Comparison of ENCODE assay signal across 13 cellular contexts in genomic region chr7:77202544-77202976, GRCh38. TPM values are rescaled to one million over a fixed set of nuclear protein-coding genes. Genes with fewer than 3 reads are reported as not detected.
DNase-seq lines count a peak whose midpoint lies in the region; ATAC-seq and TF ChIP-seq lines count a peak whose summit lies in the region.
"Had no signal": no experiment of that assay in that cellular context is flagged by ENCODE, and none has a peak within 500 bp of the region (broad histone marks: within the 10 kb centered on the region; RNA-seq: fewer than 3 reads in every experiment).

No MANE protein-coding gene starts in this region.

- H3K27ac Mint-ChIP-seq in CD4-positive, alpha-beta T cell: no peak overlapping the region
- H3K27ac Mint-ChIP-seq in T-cell: no peak overlapping the region

- no peak overlapping the region for H3K27ac ChIP-seq in Karpas-422 (ENCODE audit: low read length)
- no peak overlapping the region for H3K27ac ChIP-seq in CD4-positive, alpha-beta T cell (ENCODE audit: low read depth, low read length)
- H3K27ac ChIP-seq: heart right ventricle, parathyroid adenoma had no signal

- no peaks in the 10 kb centered on the region for H3K36me3 Mint-ChIP-seq in CD4-positive, alpha-beta T cell (ENCODE audit: low read depth)
- no peaks in the 10 kb centered on the region for H3K36me3 Mint-ChIP-seq in T-cell
- H3K36me3 Mint-ChIP-seq: brain had no signal

- POLR2A ChIA-PET in CD4-positive, alpha-beta T cell (lab: Charles Lee): no interaction called here
- POLR2A ChIA-PET in T-cell (lab: Charles Lee): interaction anchor here in 1 of 2 donors (0.6 kb wide), 2 partner anchors 8 to 90 kb away, joined by 10 to 12 read pairs; no protein-coding TSS in a partner anchor

- no peak overlapping the region; the same call in 1 of the 2 replicates for H3K4me3 ChIP-seq in GM06990 (replicated peaks; ENCODE audit: low read depth, low read length)
- no peak overlapping the region for H3K4me3 ChIP-seq in Karpas-422 (ENCODE audit: low read length)
- H3K4me3 ChIP-seq: heart right ventricle had no signal

- H3K27me3 ChIP-seq in GM06990 (replicated peaks; ENCODE audit: control insufficient read depth, insufficient read depth, low read length): no peaks in the 10 kb centered on the region
- no peaks in the 10 kb centered on the region for H3K27me3 ChIP-seq in Karpas-422 (ENCODE audit: low read length)
- no peaks in the 10 kb centered on the region for H3K27me3 ChIP-seq in CD4-positive, alpha-beta T cell (ENCODE audit: control insufficient read depth, insufficient read depth, low read length)
- H3K27me3 ChIP-seq: heart right ventricle had no signal

- intact Hi-C loops in CD4-positive, alpha-beta T cell (cut with DNase I, micrococcal nuclease): no loop called here

- peaks cover 52% of the 10 kb centered on the region for H3K4me1 ChIP-seq in Karpas-422 (ENCODE audit: low read length)
- H3K4me1 ChIP-seq: parathyroid adenoma had no signal

- no peaks in the 10 kb centered on the region for H3K9me3 Mint-ChIP-seq in CD4-positive, alpha-beta T cell
- H3K9me3 Mint-ChIP-seq in T-cell: no peaks in the 10 kb centered on the region
- H3K9me3 Mint-ChIP-seq: brain had no signal

- H3K79me2 ChIP-seq in Karpas-422 (ENCODE audit: low read length): peaks cover 12% of the 10 kb centered on the region
- H3K79me2 ChIP-seq: parathyroid adenoma had no signal

- no peaks in the 10 kb centered on the region for H3K27me3 Mint-ChIP-seq in CD4-positive, alpha-beta T cell
- H3K27me3 Mint-ChIP-seq in T-cell: no peaks in the 10 kb centered on the region

- no peak for TF ChIP-seq CTCF in GM06990 (IDR thresholded peaks at IDR 0.05; ENCODE audit: insufficient read depth, low read length, poor library complexity, severe bottlenecking)
- no peak for TF ChIP-seq CTCF in CD4-positive, alpha-beta T cell (IDR thresholded peaks at IDR 0.05)

- peak overlapping the region; percentile 52; the same call in 1 of the 2 replicates for H2AFZ ChIP-seq in Karpas-422 (ENCODE audit: low read length)
- H2AFZ ChIP-seq: parathyroid adenoma had no signal

- no peak overlapping the region for H3K4me3 Mint-ChIP-seq in CD4-positive, alpha-beta T cell
- H3K4me3 Mint-ChIP-seq in T-cell: no peak overlapping the region
- H3K4me3 Mint-ChIP-seq: brain had no signal

- H3K36me3 ChIP-seq in GM06990 (ENCODE audit: control insufficient read depth, insufficient read depth, low read length) (no peaks in the 10 kb centered on the region), Karpas-422 (ENCODE audit: insufficient read depth, low read length) (no peaks in the 10 kb centered on the region)
- H3K36me3 ChIP-seq: heart right ventricle had no signal

- ATAC-seq in GM19035 (IDR thresholded peaks at IDR 0.05; ENCODE audit: unreplicated experiment) (peak; percentile 93), HG02840 (IDR thresholded peaks at IDR 0.05; ENCODE audit: low FRiP score, unreplicated experiment) (peak; percentile 93), T-cell (replicated peaks in 1 of 4) (no peak)
- ATAC-seq in CD4-positive, alpha-beta T cell (ENCODE audit: poor library complexity): no peak
- ATAC-seq: heart right ventricle had no signal

- H3K4me1 Mint-ChIP-seq in CD4-positive, alpha-beta T cell (ENCODE audit: low read depth): peaks cover 34% of the 10 kb centered on the region
- H3K4me1 Mint-ChIP-seq in T-cell: peaks cover 26 to 36% (median 34%) of the 10 kb centered on the region in 3 donors

- no peak overlapping the region for H3K9ac ChIP-seq in Karpas-422 (ENCODE audit: low read length)
- H3K9ac ChIP-seq: parathyroid adenoma had no signal

- H3K9me2 ChIP-seq in Karpas-422 (replicated peaks; ENCODE audit: insufficient read depth, low read length): no peaks in the 10 kb centered on the region

- no peaks in the 10 kb centered on the region for H3K9me3 ChIP-seq in Karpas-422 (ENCODE audit: low read length)
- no peaks in the 10 kb centered on the region for H3K9me3 ChIP-seq in CD4-positive, alpha-beta T cell (ENCODE audit: control insufficient read depth, low read length)
- H3K9me3 ChIP-seq: heart right ventricle had no signal

- DNase-seq in GM06990 (ENCODE audit: extremely low read depth, insufficient read length) (peak; percentile 72), Karpas-422 (no peak), NCI-H1092 (lab: John Stamatoyannopoulos, UW) (no peak), T-cell (no peak), nucleus accumbens (lab: John Stamatoyannopoulos, UW) (no peak)
- no peak for DNase-seq in CD4-positive, alpha-beta T cell
- DNase-seq: activated CD4-positive, alpha-beta T cell treated with anti-CD3 and anti-CD28 coated beads for 1 hour; heart right ventricle; NCI-H510A treated with DMSO at 0.1 percent for 48 hours had no signal

- CTCF ChIA-PET in CD4-positive, alpha-beta T cell (lab: Charles Lee): interaction anchor here (0.6 kb wide), 1 partner anchor 213 kb away, joined by 7 read pairs; no protein-coding TSS in a partner anchor
- CTCF ChIA-PET in T-cell (lab: Charles Lee): interaction anchor here in 1 of 2 donors (1.2 kb wide), 1 partner anchor 44 kb away, joined by 5 read pairs; no protein-coding TSS in a partner anchor

- no peaks in the 10 kb centered on the region for H4K20me1 ChIP-seq in Karpas-422 (ENCODE audit: insufficient read depth, low read depth, low read length)

- no peak overlapping the region for H3K4me2 ChIP-seq in Karpas-422 (ENCODE audit: low read depth, low read length, poor library complexity, severe bottlenecking)

RNA-seq across cellular contexts. Expression of gene FGL2, which starts 2.9 kb away (rescaled TPM):
- total RNA-seq in Karpas-422 (2014; rRNA removed; shearing (Covaris generic); ENCODE audit: low replicate concordance): 22.6 and 28.1 TPM in 2 replicates
- 1 to 10 TPM; 1.5 to 1.6 TPM for total RNA-seq in CD4-positive, alpha-beta T cell
- total RNA-seq in T-cell: 1 to 10 TPM; 2.0 to 3.1 (median 2.5) TPM

Comparison
In these comparisons a context has a peak if more than half of its experiments do, and no peak if none do; other contexts are left out.
1. ATAC-seq: peak in GM19035 (single experiment) and HG02840 (single experiment); none in CD4-positive, alpha-beta T cell (single experiment) and T-cell (0 of 4).